6 cellular contexts compared by ENCODE assay signal in genomic region chr14:73309207-73309606, GRCh38.
DNase-seq lines count a peak whose midpoint lies in the region; ATAC-seq, FAIRE-seq and TF ChIP-seq lines count a peak whose summit lies in the region.
"Not testable (repeated sequence)": the region's sequence is repeated elsewhere in the genome, so short reads cannot be mapped to it uniquely, and the experiment has no call there.

No MANE protein-coding gene starts in this region.

- not testable (repeated sequence) for H3K9ac ChIP-seq in K562 (ENCODE audit: insufficient read depth in 1 of 2, low read depth in 2 of 2, low read length in 2 of 2)

- not testable (repeated sequence) for DNase-seq in T-helper 17 cell; K562 (ENCODE audit: extremely low read depth in 1 of 4, low spot score in 3 of 4); endothelial cell (ENCODE audit: low spot score); nephron progenitor cell; stimulated activated naive B cell treated with anti-CD40 and anti-IgM and Interleukin-4, amounts not matched to agents 10 μg/mL and 1 μg/mL and 100 μg/mL, for 72 hours

- H3K27me3 Mint-ChIP-seq in T-helper 17 cell; endothelial cell (ENCODE audit: unreplicated experiment); nephron progenitor cell (ENCODE audit: low read depth, poor library complexity); stimulated activated naive B cell treated with anti-CD40 and anti-IgM and Interleukin-4, amounts not matched to agents 10 μg/mL and 1 μg/mL and 100 μg/mL, for 72 hours: not testable (repeated sequence)

- not testable (repeated sequence) for TF ChIP-seq POLR2A in K562 (conservative IDR thresholded peaks at IDR 0.05)

- H3K4me1 ChIP-seq in HEK293 (ENCODE audit: control insufficient read depth, insufficient read depth, low read length), result peaks cover 12% of the 10 kb centered on the region
- not testable (repeated sequence) for H3K4me1 ChIP-seq in K562 (replicated peaks in 1 of 2; ENCODE audit: control insufficient read depth in 2 of 2, insufficient read depth in 2 of 2, low read length in 2 of 2)

- not testable (repeated sequence) for H3K9me1 ChIP-seq in K562 (ENCODE audit: control insufficient read depth, insufficient read depth, low read length)

- H3K27ac ChIP-seq in HEK293 (ENCODE audit: extremely low read depth, low read depth, low read length); K562 (ENCODE audit: extremely low read depth, low read depth, low read length): not testable (repeated sequence)

- ATAC-seq in T-helper 17 cell; K562; stimulated activated naive B cell treated with anti-CD40 and anti-IgM and Interleukin-4, amounts not matched to agents 10 μg/mL and 1 μg/mL and 100 μg/mL, for 72 hours (replicated peaks): not testable (repeated sequence)

- H3K36me3 Mint-ChIP-seq in T-helper 17 cell (ENCODE audit: low read depth), result not testable (repeated sequence)
- H3K36me3 Mint-ChIP-seq in endothelial cell (ENCODE audit: low read depth, unreplicated experiment) (peaks cover 27% of the 10 kb centered on the region), nephron progenitor cell (ENCODE audit: low read depth) (peaks cover 11% of the 10 kb centered on the region)
- H3K36me3 Mint-ChIP-seq in stimulated activated naive B cell treated with anti-CD40 and anti-IgM and Interleukin-4, amounts not matched to agents 10 μg/mL and 1 μg/mL and 100 μg/mL, for 72 hours, result peaks cover 8 to 11% of the 10 kb centered on the region in 2 donors

- not testable (repeated sequence) for H3K79me2 ChIP-seq in K562 (ENCODE audit: control insufficient read depth, insufficient read depth, low read length)

- H3K27me3 ChIP-seq in K562 (ENCODE audit: control insufficient read depth in 2 of 2, insufficient read depth in 2 of 2, low read length in 2 of 2), result not testable (repeated sequence)

- intact Hi-C loops in K562 (cut with micrococcal nuclease), result not testable (repeated sequence)

- not testable (repeated sequence) for H4K20me1 ChIP-seq in K562 (replicated peaks; ENCODE audit: control insufficient read depth, insufficient read depth, low read length)

- TF ChIP-seq CTCF in HEK293 (tag by site-specific recombination; IDR thresholded peaks at IDR 0.05); K562 (IDR thresholded peaks at IDR 0.05 in 2 of 3, conservative IDR thresholded peaks at IDR 0.05 in 1 of 3; ENCODE audit: insufficient read depth in 2 of 3, low read depth in 1 of 3, low read length in 3 of 3); endothelial cell (IDR thresholded peaks at IDR 0.05; ENCODE audit: unreplicated experiment); nephron progenitor cell (IDR thresholded peaks at IDR 0.05): not testable (repeated sequence)

- not testable (repeated sequence) for H3K4me2 ChIP-seq in K562 (ENCODE audit: insufficient read depth, low read length)

- peaks cover 19% of the 10 kb centered on the region for H3K4me1 Mint-ChIP-seq in T-helper 17 cell
- H3K4me1 Mint-ChIP-seq in endothelial cell (ENCODE audit: unreplicated experiment); nephron progenitor cell: not testable (repeated sequence)
- peaks cover 14 to 26% of the 10 kb centered on the region in 2 donors for H3K4me1 Mint-ChIP-seq in stimulated activated naive B cell treated with anti-CD40 and anti-IgM and Interleukin-4, amounts not matched to agents 10 μg/mL and 1 μg/mL and 100 μg/mL, for 72 hours

- not testable (repeated sequence) for H3K4me3 Mint-ChIP-seq in T-helper 17 cell; nephron progenitor cell; stimulated activated naive B cell treated with anti-CD40 and anti-IgM and Interleukin-4, amounts not matched to agents 10 μg/mL and 1 μg/mL and 100 μg/mL, for 72 hours
- H3K4me3 Mint-ChIP-seq in endothelial cell (ENCODE audit: unreplicated experiment), result peak overlapping the region; percentile 67

- CTCF ChIA-PET in HEK293 (lab: Yijun Ruan, JAX); K562 (lab: Yijun Ruan, JAX; ENCODE audit: low intra/inter-chr PET ratio): not testable (repeated sequence)

- H3K27ac Mint-ChIP-seq in T-helper 17 cell (peak overlapping the region; percentile 54), nephron progenitor cell (peak overlapping the region; percentile 32)
- not testable (repeated sequence) for H3K27ac Mint-ChIP-seq in endothelial cell (ENCODE audit: unreplicated experiment)
- H3K27ac Mint-ChIP-seq in stimulated activated naive B cell treated with anti-CD40 and anti-IgM and Interleukin-4, amounts not matched to agents 10 μg/mL and 1 μg/mL and 100 μg/mL, for 72 hours, result peak overlapping the region; percentile 60

- POLR2A ChIA-PET in HEK293 (lab: Yijun Ruan, JAX); K562 (lab: Yijun Ruan, JAX): not testable (repeated sequence)

- not testable (repeated sequence) for TF ChIP-seq EP300 in K562 (IDR thresholded peaks at IDR 0.05; ENCODE audit: low read length)

- not testable (repeated sequence) for H2AFZ ChIP-seq in K562 (ENCODE audit: low read depth, low read length)

- H3K9me3 Mint-ChIP-seq in endothelial cell (ENCODE audit: unreplicated experiment); nephron progenitor cell; stimulated activated naive B cell treated with anti-CD40 and anti-IgM and Interleukin-4, amounts not matched to agents 10 μg/mL and 1 μg/mL and 100 μg/mL, for 72 hours: not testable (repeated sequence)

- in situ Hi-C loops in K562 (cut with MboI), result not testable (repeated sequence)

- TF ChIP-seq RAD21 in K562 (CRISPR knock-in tag; conservative IDR thresholded peaks at IDR 0.05 in 1 of 2, IDR thresholded peaks at IDR 0.05 in 1 of 2), result not testable (repeated sequence)

- 100% methylated on average over 1 of the region's 1 CpG for whole genome bisulfite sequencing in K562 (ENCODE audit: insufficient coverage, low coverage, missing lambda C conversion rate)

- H3K4me3 ChIP-seq in HEK293 (ENCODE audit: low read depth, low read length); K562: not testable (repeated sequence)

- not testable (repeated sequence) for H3K9me3 ChIP-seq in HEK293 (ENCODE audit: control insufficient read depth, insufficient read depth, low read depth, low read length); T-helper 17 cell (ENCODE audit: control insufficient read depth, low read length, poor library complexity, severe bottlenecking); K562 (replicated peaks; ENCODE audit: control insufficient read depth, insufficient read depth, low read depth, low read length)

- not testable (repeated sequence) for H3K36me3 ChIP-seq in HEK293 (ENCODE audit: control insufficient read depth in 2 of 2, insufficient read depth in 1 of 2, low read length in 2 of 2); K562 (ENCODE audit: control insufficient read depth, insufficient read depth, low read length)

- not testable (repeated sequence) for BruUV-seq in K562 (replicated peaks; lab: Mats Ljungman, UMichigan)

- FAIRE-seq in K562 (lab: Jason Lieb, UNC), result not testable (repeated sequence)

TF ChIP-seq in HEK293, 187 proteins besides CTCF, POLR2A, EP300 and RAD21:
- TF ChIP-seq ZNF146 (tag by site-specific recombination; IDR thresholded peaks at IDR 0.05), result peak; percentile 94

TF ChIP-seq in K562, 482 proteins besides CTCF, POLR2A, EP300 and RAD21:
- peak; percentile 28 for TF ChIP-seq ZNF146 (CRISPR knock-in tag; IDR thresholded peaks at IDR 0.05; ENCODE audit: unreplicated experiment)
